Comparison of ENCODE assay signal across 12 cellular contexts in the genomic region with DNA sequence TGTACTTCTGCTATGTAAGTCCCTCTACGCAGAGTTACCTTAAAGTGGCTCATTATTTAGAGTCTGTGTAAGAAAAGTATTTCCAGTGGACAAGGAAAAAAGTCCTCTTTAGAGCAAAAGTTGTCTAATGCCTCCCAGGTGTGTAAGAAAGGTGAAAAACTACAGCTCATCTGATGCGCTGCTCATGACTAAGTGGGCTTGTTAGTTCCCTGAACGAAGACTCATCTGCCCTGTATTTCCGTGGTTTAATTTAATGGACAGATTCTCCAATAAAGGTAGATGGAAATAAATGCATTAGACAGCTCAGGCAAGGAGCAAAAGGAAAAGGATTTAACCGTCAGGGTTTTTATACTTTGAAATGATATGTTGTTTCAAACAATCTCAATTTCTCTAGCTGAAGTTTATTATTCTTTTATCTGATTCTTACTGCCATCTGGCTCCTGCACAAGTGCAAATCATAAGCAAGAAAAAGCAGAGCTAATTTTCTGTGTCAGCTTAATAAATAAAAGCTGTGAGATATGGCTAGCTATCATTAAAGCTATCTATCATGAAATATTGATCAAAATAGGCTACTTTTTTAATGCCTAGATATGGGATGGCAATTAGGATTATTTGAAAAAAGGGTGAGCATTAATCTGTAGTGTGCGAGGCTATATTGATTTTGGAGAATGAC.
"Had no signal": no experiment of that assay in that cellular context is flagged by ENCODE, and none has a peak within 500 bp of the region (broad histone marks: within the 10 kb centered on the region; RNA-seq: fewer than 3 reads in every experiment).

No MANE protein-coding gene starts in this region.

- H3K9me3 ChIP-seq: heart left ventricle had no signal

- H3K27me3 ChIP-seq: heart left ventricle had no signal

- H3K27ac ChIP-seq: heart left ventricle had no signal

- H3K4me1 ChIP-seq: heart left ventricle had no signal

- H3K36me3 ChIP-seq: heart left ventricle had no signal

- H3K4me3 ChIP-seq: heart left ventricle had no signal

- ATAC-seq: effector memory CD8-positive, alpha-beta T cell; heart left ventricle; naive thymus-derived CD8-positive, alpha-beta T cell; right cardiac atrium had no signal

- DNase-seq: effector memory CD8-positive, alpha-beta T cell; erythroblast; foreskin melanocyte; heart left ventricle; hippocampal formation; naive thymus-derived CD8-positive, alpha-beta T cell; posterior cingulate gyrus; right cardiac atrium; small intestine; stimulated activated CD4-positive, alpha-beta T cell treated with anti-CD3 and anti-CD28 coated beads, Interleukin-2, amount 100 ng/mL, for 48 hours; stimulated activated naive CD4-positive, alpha-beta T cell treated with Interleukin-2 at 50 U/mL for 16 hours; trophoblast cell had no signal
